18 cellular contexts compared by ENCODE assay signal in genomic region chr7:99790407-99790806, GRCh38. TPM values are rescaled to one million over a fixed set of nuclear protein-coding genes. Genes with fewer than 3 reads are reported as not detected.
DNase-seq lines count a peak whose midpoint lies in the region; ATAC-seq, FAIRE-seq and TF ChIP-seq lines count a peak whose summit lies in the region.
"Had no signal": no experiment of that assay in that cellular context is flagged by ENCODE, and none has a peak within 500 bp of the region (broad histone marks: within the 10 kb centered on the region; RNA-seq: fewer than 3 reads in every experiment).

No MANE protein-coding gene starts in this region.

- no peak for TF ChIP-seq POLR2A in right lobe of liver (IDR thresholded peaks at IDR 0.05)

- ATAC-seq in natural killer cell (no peak), right lobe of liver (no peak)
- ATAC-seq in natural killer cell treated with Interleukin-12 subunit alpha and Interleukin-12 subunit beta and Interleukin-15 and Interleukin-18, amount 100 ng/mL, for 72 hours: no peak
- ATAC-seq in central memory CD8-positive, alpha-beta T cell (replicated peaks; ENCODE audit: extremely low read depth, poor library complexity, severe bottlenecking): no peak
- ATAC-seq: GM23338, HCT116 had no signal

- peaks cover 0 to 91% (median 24%) of the 10 kb centered on the region in 4 donors for H3K4me1 ChIP-seq in right lobe of liver

- DNase-seq in natural killer cell: no peak
- DNase-seq in natural killer cell treated with Interleukin-12 subunit alpha and Interleukin-12 subunit beta and Interleukin-15 and Interleukin-18, amount 100 ng/mL, for 72 hours (ENCODE audit: low spot score): no peak
- no peak for DNase-seq in central memory CD8-positive, alpha-beta T cell (ENCODE audit: low spot score in 2 of 2)
- no peak for DNase-seq in right lobe of liver
- DNase-seq in NCI-H748 treated with DMSO at 0.1 percent for 48 hours (lab: John Stamatoyannopoulos, UW): no peak
- DNase-seq in urothelium cell line (ENCODE audit: low spot score): no peak
- no peak for DNase-seq in Ammon's horn (ENCODE audit: low spot score)
- DNase-seq: Kasumi-1, NCI-H1105, NCI-H2081 treated with DMSO at 0.1 percent for 48 hours, SHP77 treated with DMSO at 0.1 percent for 48 hours had no signal

- no peaks in the 10 kb centered on the region for H3K27me3 ChIP-seq in right lobe of liver

- TF ChIP-seq CTCF in natural killer cell (IDR thresholded peaks at IDR 0.05): no peak
- TF ChIP-seq CTCF in right lobe of liver (IDR thresholded peaks at IDR 0.05): no peak

- H3K36me3 Mint-ChIP-seq in natural killer cell: no peaks in the 10 kb centered on the region
- no peaks in the 10 kb centered on the region for H3K36me3 Mint-ChIP-seq in natural killer cell treated with Interleukin-12 subunit alpha and Interleukin-12 subunit beta and Interleukin-15 and Interleukin-18, amount 100 ng/mL, for 72 hours
- H3K36me3 Mint-ChIP-seq in central memory CD8-positive, alpha-beta T cell (ENCODE audit: insufficient read depth): no peaks in the 10 kb centered on the region

- H3K4me3 ChIP-seq in right lobe of liver: no peak overlapping the region
- H3K4me3 ChIP-seq: GM23338 had no signal

- no peaks in the 10 kb centered on the region for H3K36me3 ChIP-seq in right lobe of liver

- no peak overlapping the region for H3K4me3 Mint-ChIP-seq in natural killer cell
- no peak overlapping the region for H3K4me3 Mint-ChIP-seq in natural killer cell treated with Interleukin-12 subunit alpha and Interleukin-12 subunit beta and Interleukin-15 and Interleukin-18, amount 100 ng/mL, for 72 hours
- H3K4me3 Mint-ChIP-seq in central memory CD8-positive, alpha-beta T cell: no peak overlapping the region
- H3K4me3 Mint-ChIP-seq: GM23338 had no signal

- no peaks in the 10 kb centered on the region for H3K9me3 ChIP-seq in right lobe of liver

- intact Hi-C loops in natural killer cell (cut with micrococcal nuclease) (no loop called here), right lobe of liver (cut with DNase I) (no loop called here)

- peaks cover 0 to 6% of the 10 kb centered on the region in 2 donors for H3K27me3 Mint-ChIP-seq in natural killer cell (ENCODE audit: low read depth in 2 of 2)
- peaks cover 0 to 6% of the 10 kb centered on the region in 2 donors for H3K27me3 Mint-ChIP-seq in natural killer cell treated with Interleukin-12 subunit alpha and Interleukin-12 subunit beta and Interleukin-15 and Interleukin-18, amount 100 ng/mL, for 72 hours
- H3K27me3 Mint-ChIP-seq in central memory CD8-positive, alpha-beta T cell: peaks cover 10% of the 10 kb centered on the region

- no peaks in the 10 kb centered on the region for H3K9me3 Mint-ChIP-seq in natural killer cell
- no peaks in the 10 kb centered on the region for H3K9me3 Mint-ChIP-seq in natural killer cell treated with Interleukin-12 subunit alpha and Interleukin-12 subunit beta and Interleukin-15 and Interleukin-18, amount 100 ng/mL, for 72 hours
- H3K9me3 Mint-ChIP-seq in central memory CD8-positive, alpha-beta T cell: no peaks in the 10 kb centered on the region
- H3K9me3 Mint-ChIP-seq: GM23338 had no signal

- FAIRE-seq in urothelium cell line (lab: Jason Lieb, UNC): no peak
- FAIRE-seq: D721Med, GM18507 had no signal

- 100% methylated on average over 1 of the region's 3 CpGs for WGBS in right lobe of liver (ENCODE audit: insufficient coverage, low coverage, low lambda C conversion rate, missing lambda C conversion rate)

- H3K4me1 Mint-ChIP-seq in natural killer cell: peaks cover 37 to 43% of the 10 kb centered on the region in 2 donors
- peaks cover 29 to 36% of the 10 kb centered on the region in 2 donors for H3K4me1 Mint-ChIP-seq in natural killer cell treated with Interleukin-12 subunit alpha and Interleukin-12 subunit beta and Interleukin-15 and Interleukin-18, amount 100 ng/mL, for 72 hours (ENCODE audit: low read depth in 2 of 2)
- peaks cover 15% of the 10 kb centered on the region for H3K4me1 Mint-ChIP-seq in central memory CD8-positive, alpha-beta T cell
- H3K4me1 Mint-ChIP-seq: GM23338 had no signal

- peak overlapping the region; percentile 86 to 90 for H3K27ac Mint-ChIP-seq in natural killer cell
- H3K27ac Mint-ChIP-seq in natural killer cell treated with Interleukin-12 subunit alpha and Interleukin-12 subunit beta and Interleukin-15 and Interleukin-18, amount 100 ng/mL, for 72 hours: peak overlapping the region in 1 of 2 donors; percentile 7
- peak overlapping the region; percentile 19 for H3K27ac Mint-ChIP-seq in central memory CD8-positive, alpha-beta T cell (ENCODE audit: low read depth)
- H3K27ac Mint-ChIP-seq: GM23338 had no signal

- peak overlapping the region; percentile 62 to 97 (median 93) for H3K27ac ChIP-seq in right lobe of liver
- H3K27ac ChIP-seq: C4-2B had no signal

RNA-seq across cellular contexts. Expression of gene CYP3A4, which starts 6.4 kb away (rescaled TPM):
- total RNA-seq in natural killer cell (not detected), right lobe of liver (over 10,000 TPM in 1 of 6 experiments, 1,000 to 10,000 TPM in 2, 100 to 1,000 TPM in 3; 443 to 12,747 (median 1,120) TPM)
- total RNA-seq in natural killer cell treated with Interleukin-12 subunit alpha and Interleukin-12 subunit beta and Interleukin-15 and Interleukin-18, amount 100 ng/mL, for 72 hours: not detected
- total RNA-seq: GM23338, NCI-H460, OCI-LY7 had no signal

RNA-seq across cellular contexts. Expression of gene CYP3A43, which starts 37.4 kb away (rescaled TPM):
- total RNA-seq in natural killer cell: not detected
- total RNA-seq in natural killer cell treated with Interleukin-12 subunit alpha and Interleukin-12 subunit beta and Interleukin-15 and Interleukin-18, amount 100 ng/mL, for 72 hours: not detected
- 100 to 1,000 TPM in 1 of 6 experiments, 10 to 100 TPM in 3, 1 to 10 TPM in 2; 4.9 to 132 (median 22.5) TPM for total RNA-seq in right lobe of liver
- total RNA-seq: GM23338, OCI-LY7 had no signal

RNA-seq across cellular contexts. Expression of gene CYP3A7, which starts 55.4 kb away (rescaled TPM):
- total RNA-seq in natural killer cell: not detected
- total RNA-seq in natural killer cell treated with Interleukin-12 subunit alpha and Interleukin-12 subunit beta and Interleukin-15 and Interleukin-18, amount 100 ng/mL, for 72 hours: not detected
- 100 to 1,000 TPM in 4 of 6 experiments, 10 to 100 TPM in 2; 19.8 to 623 (median 340) TPM for total RNA-seq in right lobe of liver
- total RNA-seq: GM23338, NCI-H460, OCI-LY7 had no signal

Comparison
In these comparisons a context has a peak if more than half of its experiments do, and no peak if none do; other contexts are left out.
1. RNA of gene CYP3A4, which starts 6.4 kb away (total RNA-seq): 443 to 12,747 TPM in right lobe of liver; not detected in natural killer cell and not detected in natural killer cell treated with Interleukin-12 subunit alpha and Interleukin-12 subunit beta and Interleukin-15 and Interleukin-18, amount 100 ng/mL, for 72 hours; every median in the first group is over 100 times any median in the second.
2. RNA of gene CYP3A43, which starts 37.4 kb away (total RNA-seq): 4.9 to 132 TPM in right lobe of liver; not detected in natural killer cell and not detected in natural killer cell treated with Interleukin-12 subunit alpha and Interleukin-12 subunit beta and Interleukin-15 and Interleukin-18, amount 100 ng/mL, for 72 hours; every median in the first group is over 4 times any median in the second.
3. RNA of gene CYP3A7, which starts 55.4 kb away (total RNA-seq): 19.8 to 623 TPM in right lobe of liver; not detected in natural killer cell and not detected in natural killer cell treated with Interleukin-12 subunit alpha and Interleukin-12 subunit beta and Interleukin-15 and Interleukin-18, amount 100 ng/mL, for 72 hours; every median in the first group is over 10 times any median in the second.